In the genomic region with DNA sequence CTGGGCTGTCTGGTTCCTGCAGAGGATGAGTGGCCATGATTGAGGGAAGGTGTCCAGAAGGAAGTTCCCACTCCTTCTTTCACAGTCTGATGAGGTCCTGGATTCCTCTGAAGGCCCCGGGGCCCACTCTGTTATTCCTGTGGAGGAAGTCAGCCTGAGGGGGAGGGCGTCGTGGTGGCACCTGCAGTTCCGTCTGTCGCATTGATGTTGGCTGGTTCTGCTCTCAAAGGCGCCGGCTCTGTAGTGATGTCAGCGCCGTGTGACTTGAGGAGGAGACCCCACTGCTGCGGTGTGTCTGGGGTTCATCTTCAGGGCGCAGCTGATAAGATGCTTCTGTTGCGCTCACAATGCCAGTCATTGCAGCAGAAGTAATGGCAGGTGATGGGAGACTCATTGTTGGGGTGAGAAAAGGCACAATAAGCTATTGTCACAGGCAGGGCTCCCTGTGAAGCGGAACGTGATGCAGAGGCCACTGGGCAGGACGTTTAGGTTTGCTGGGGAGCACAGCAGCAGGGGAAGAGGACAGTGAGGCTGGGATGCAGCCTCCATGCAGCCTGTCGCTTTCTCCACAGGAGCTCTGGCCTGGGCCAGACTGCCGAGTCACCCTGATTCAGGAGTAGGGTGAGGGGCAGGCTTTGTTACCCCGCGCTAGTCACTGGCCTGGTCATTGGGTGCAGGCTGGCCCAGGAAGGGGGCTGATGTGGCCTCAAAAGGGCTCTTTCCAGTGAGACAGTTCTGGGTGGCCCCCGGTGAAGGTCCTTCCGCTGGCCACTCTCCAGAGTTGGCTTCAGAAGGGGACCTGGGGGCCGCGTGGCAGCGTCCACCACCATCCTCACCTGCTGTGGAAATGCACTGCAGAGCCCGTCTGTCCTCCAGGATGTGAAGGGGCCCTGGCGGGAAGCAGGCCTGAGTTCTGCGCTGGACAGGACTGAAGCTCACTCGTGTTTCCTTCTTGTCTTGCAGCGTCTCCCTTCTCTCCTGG, we compare ENCODE assay signal across 17 cellular contexts. TPM values are rescaled to one million over a fixed set of nuclear protein-coding genes. Genes with fewer than 3 reads are reported as not detected.
DNase-seq lines count a peak whose midpoint lies in the region; ATAC-seq and TF ChIP-seq lines count a peak whose summit lies in the region.
"Had no signal": no experiment of that assay in that cellular context is flagged by ENCODE, and none has a peak within 500 bp of the region (broad histone marks: within the 10 kb centered on the region; RNA-seq: fewer than 3 reads in every experiment).

No MANE protein-coding gene starts in this region.

- H3K27me3 Mint-ChIP-seq in chondrocyte (ENCODE audit: low read depth) = no peaks in the 10 kb centered on the region
- H3K27me3 Mint-ChIP-seq in naive B cell = peaks cover 0 to 4% (median 0%) of the 10 kb centered on the region in 3 donors

- intact Hi-C loops in uterus (cut with DNase I; ENCODE audit: low total_unique reads) = no loop called here
- intact Hi-C loops in left ventricle myocardium inferior (cut with micrococcal nuclease) = no loop called here

- peak overlapping the region; percentile 83 for H3K27ac ChIP-seq in KMS-11
- H3K27ac ChIP-seq in uterus = no peak overlapping the region
- H3K27ac ChIP-seq in left ventricle myocardium inferior (replicated peaks) = no peak overlapping the region
- H3K27ac ChIP-seq: spleen, WERI-Rb-1 had no signal

- TF ChIP-seq CTCF in KMS-11 (conservative IDR thresholded peaks at IDR 0.05; ENCODE audit: low read depth, low read length) (no peak), chondrocyte (IDR thresholded peaks at IDR 0.05) (no peak), uterus (IDR thresholded peaks at IDR 0.05) (no peak), left ventricle myocardium inferior (IDR thresholded peaks at IDR 0.05; ENCODE audit: borderline replicate concordance) (no peak)

- no peaks in the 10 kb centered on the region for H3K9me3 ChIP-seq in uterus
- H3K9me3 ChIP-seq in left ventricle myocardium inferior (replicated peaks) = no peaks in the 10 kb centered on the region
- H3K9me3 ChIP-seq: spleen had no signal

- H3K27ac Mint-ChIP-seq in chondrocyte (ENCODE audit: unreplicated experiment) = peak overlapping the region; percentile 92
- peak overlapping the region in 4 of 6 donors; percentile 47 to 94 (median 56) for H3K27ac Mint-ChIP-seq in naive B cell
- H3K27ac Mint-ChIP-seq: activated naive CD8-positive, alpha-beta T cell; natural killer cell treated with Interleukin-12 subunit alpha and Interleukin-12 subunit beta and Interleukin-15 and Interleukin-18, amount 100 ng/mL, for 72 hours had no signal

- H2AFZ ChIP-seq in KMS-11 (ENCODE audit: low read depth) = peak overlapping the region; percentile 58

- H4K20me1 ChIP-seq in KMS-11 (ENCODE audit: insufficient read depth) = no peaks in the 10 kb centered on the region

- no peaks in the 10 kb centered on the region for H3K36me3 ChIP-seq in KMS-11 (ENCODE audit: insufficient read depth)
- no peaks in the 10 kb centered on the region for H3K36me3 ChIP-seq in uterus
- H3K36me3 ChIP-seq in left ventricle myocardium inferior = peaks cover 8% of the 10 kb centered on the region
- H3K36me3 ChIP-seq: spleen had no signal

- H3K9ac ChIP-seq in KMS-11 = peak overlapping the region; percentile 55; the same call in 1 of the 2 replicates

- H3K4me1 Mint-ChIP-seq in chondrocyte (ENCODE audit: low read depth) (peaks cover 82% of the 10 kb centered on the region), naive B cell (peaks cover 15 to 26% (median 17%) of the 10 kb centered on the region in 3 donors)

- peak; percentile 45 for DNase-seq in Ammon's horn (ENCODE audit: low spot score)
- peak; percentile 85 for DNase-seq in chondrocyte (ENCODE audit: low spot score)
- DNase-seq in naive B cell = no peak
- DNase-seq in GM19240 (ENCODE audit: insufficient read length, low spot score) = no peak
- no peak for DNase-seq in uterus
- no peak for DNase-seq in midbrain (lab: John Stamatoyannopoulos, UW)
- DNase-seq in left ventricle myocardium inferior = no peak
- DNase-seq: ACHN; activated CD8-positive, alpha-beta memory T cell treated with anti-CD3 and anti-CD28 coated beads, Interleukin-2, amount 50 U/mL, for 48 hours; DND-41; NCI-H1048; SIG-M5; spleen; WERI-Rb-1 had no signal

- 0 out of 2 replicates have a peak, but pooled peaks cover 10% of the 10 kb centered on the region for H3K79me2 ChIP-seq in KMS-11 (ENCODE audit: insufficient read depth, low read depth)

- peaks cover 8% of the 10 kb centered on the region for H3K36me3 Mint-ChIP-seq in chondrocyte (ENCODE audit: low read depth)
- no peaks in the 10 kb centered on the region for H3K36me3 Mint-ChIP-seq in naive B cell
- H3K36me3 Mint-ChIP-seq: activated naive CD8-positive, alpha-beta T cell; natural killer cell treated with Interleukin-12 subunit alpha and Interleukin-12 subunit beta and Interleukin-15 and Interleukin-18, amount 100 ng/mL, for 72 hours had no signal

- H3K4me3 Mint-ChIP-seq in chondrocyte (ENCODE audit: unreplicated experiment) = no peak overlapping the region
- H3K4me3 Mint-ChIP-seq in naive B cell = peak overlapping the region in 6 of 8 donors; percentile 10 to 84 (median 59)
- H3K4me3 Mint-ChIP-seq: activated naive CD8-positive, alpha-beta T cell; natural killer cell treated with Interleukin-12 subunit alpha and Interleukin-12 subunit beta and Interleukin-15 and Interleukin-18, amount 100 ng/mL, for 72 hours had no signal

- peak overlapping the region; percentile 97 for H3K4me2 ChIP-seq in KMS-11

- no peaks in the 10 kb centered on the region for H3K9me3 Mint-ChIP-seq in chondrocyte (ENCODE audit: low read depth)
- H3K9me3 Mint-ChIP-seq in naive B cell = no peaks in the 10 kb centered on the region
- H3K9me3 Mint-ChIP-seq: natural killer cell treated with Interleukin-12 subunit alpha and Interleukin-12 subunit beta and Interleukin-15 and Interleukin-18, amount 100 ng/mL, for 72 hours had no signal

- no peak for TF ChIP-seq POLR2A in uterus (IDR thresholded peaks at IDR 0.05)

- H3K4me3 ChIP-seq in KMS-11 (IDR thresholded peaks at IDR 0.05; ENCODE audit: insufficient read depth, low read depth, low read length) = no peak overlapping the region
- H3K4me3 ChIP-seq in uterus = no peak overlapping the region
- H3K4me3 ChIP-seq in left ventricle myocardium inferior = no peak overlapping the region
- H3K4me3 ChIP-seq: spleen had no signal

- no peaks in the 10 kb centered on the region for H3K27me3 ChIP-seq in KMS-11 (ENCODE audit: insufficient read depth, low read depth)
- H3K27me3 ChIP-seq in uterus = no peaks in the 10 kb centered on the region
- no peaks in the 10 kb centered on the region for H3K27me3 ChIP-seq in left ventricle myocardium inferior (ENCODE audit: low read depth)

- H3K4me1 ChIP-seq in KMS-11 (ENCODE audit: low read depth, poor library complexity, severe bottlenecking) (peaks cover 30% of the 10 kb centered on the region), uterus (no peaks in the 10 kb centered on the region), left ventricle myocardium inferior (peaks cover 30% of the 10 kb centered on the region)

- ATAC-seq in naive B cell (ENCODE audit: low read depth in 2 of 2) = no peak
- ATAC-seq: natural killer cell treated with Interleukin-12 subunit alpha and Interleukin-12 subunit beta and Interleukin-15 and Interleukin-18, amount 100 ng/mL, for 72 hours had no signal

RNA-seq across cellular contexts. Expression of gene SH3BP4, which starts 42.8 kb away (rescaled TPM):
- total RNA-seq in chondrocyte (42.4 to 51.9 TPM (median 50.4 TPM) in 3 replicates), uterus (10 to 100 TPM; 13.5 to 28.4 (median 20.1) TPM), left ventricle myocardium inferior (9.6 TPM)
- polyA plus RNA-seq in naive B cell (ENCODE audit: low read depth in 6 of 6) = 1 to 10 TPM in 5 of 6 donors, under 1 TPM in 1; 0.85 to 2.6 (median 2.2) TPM
- total RNA-seq: natural killer cell treated with Interleukin-12 subunit alpha and Interleukin-12 subunit beta and Interleukin-15 and Interleukin-18, amount 100 ng/mL, for 72 hours had no signal

Comparison
In these comparisons a context has a peak if more than half of its experiments do, and no peak if none do; other contexts are left out.
1. DNase-seq: peak in Ammon's horn (single experiment) and chondrocyte (single experiment); none in naive B cell (single experiment), GM19240 (single experiment), uterus (0 of 2), midbrain (single experiment) and left ventricle myocardium inferior (single experiment).